18 cellular contexts compared by ENCODE assay signal in the genomic region with DNA sequence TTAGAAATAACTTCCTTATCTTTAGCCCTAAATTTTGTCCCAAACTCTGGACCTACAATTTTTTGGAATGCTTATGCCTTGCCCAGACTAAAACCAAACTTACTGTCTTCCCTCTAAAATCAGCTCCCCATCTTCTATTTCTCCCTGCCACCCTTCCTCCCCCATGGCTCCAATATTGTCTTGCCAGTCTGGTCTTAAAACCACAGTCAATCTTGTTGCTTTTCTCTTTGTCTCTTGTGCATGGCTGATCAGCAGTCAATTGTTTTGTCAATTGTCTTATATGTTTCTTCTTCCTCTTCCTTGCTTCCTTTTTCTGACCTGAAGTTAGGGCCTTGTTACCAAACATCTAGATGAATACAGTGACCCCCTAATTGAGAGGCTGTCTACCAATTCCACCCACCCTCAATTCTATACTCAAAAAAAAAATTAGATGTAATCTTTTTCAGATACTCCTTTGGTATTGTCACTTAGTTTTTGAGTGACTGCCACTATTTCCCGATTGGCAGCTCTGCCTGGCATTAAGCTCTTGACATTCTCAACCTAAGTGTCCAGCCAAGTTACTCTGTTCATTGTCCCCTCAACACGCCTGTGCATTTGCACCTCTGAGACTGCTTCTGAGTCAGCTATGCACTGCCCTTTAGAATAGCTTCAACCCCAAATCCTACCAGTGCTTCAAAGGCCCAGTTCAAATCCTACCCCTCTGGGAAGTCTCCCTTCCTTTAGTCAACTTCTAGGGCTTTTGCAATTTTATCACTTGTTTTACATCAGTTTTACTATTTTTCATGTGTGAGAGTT. TPM values are rescaled to one million over a fixed set of nuclear protein-coding genes. Genes with fewer than 3 reads are reported as not detected.
DNase-seq lines count a peak whose midpoint lies in the region; ATAC-seq, FAIRE-seq and TF ChIP-seq lines count a peak whose summit lies in the region.
"Had no signal": no experiment of that assay in that cellular context is flagged by ENCODE, and none has a peak within 500 bp of the region (broad histone marks: within the 10 kb centered on the region; RNA-seq: fewer than 3 reads in every experiment).

No MANE protein-coding gene starts in this region.

- peaks cover 6% of the 10 kb centered on the region for H3K36me3 Mint-ChIP-seq in T-helper 2 cell treated with Interferon-gamma antibody and Interleukin-4, amounts not matched to agents 5 μg/mL and 100 μg/mL, for 36 hours (ENCODE audit: low read depth)
- H3K36me3 Mint-ChIP-seq in activated T-helper 1 cell treated with anti-CD3 and anti-CD28 coated beads, Interleukin-12 subunit alpha, Interleukin-12 subunit beta, Interleukin-2, Interleukin-4 antibody, amounts not matched to agents 30 ng/mL and 10 ng/mL and 1 ng/mL, durations not matched to agents 14 hours and 24 hours and 36 hours (ENCODE audit: low read depth) = peaks cover 9% of the 10 kb centered on the region
- H3K36me3 Mint-ChIP-seq in type B pancreatic cell = no peaks in the 10 kb centered on the region
- H3K36me3 Mint-ChIP-seq in CD4-positive, alpha-beta T cell (ENCODE audit: low read depth) = no peaks in the 10 kb centered on the region
- H3K36me3 Mint-ChIP-seq: CD8-positive, alpha-beta memory T cell had no signal

- TF ChIP-seq CTCF in left lung (IDR thresholded peaks at IDR 0.05) (no peak), type B pancreatic cell (conservative IDR thresholded peaks at IDR 0.05) (no peak)
- no peak for TF ChIP-seq CTCF in CD4-positive, alpha-beta T cell (IDR thresholded peaks at IDR 0.05)

- CTCF ChIA-PET in CD4-positive, alpha-beta T cell (lab: Charles Lee) = no interaction called here

- H3K27ac Mint-ChIP-seq in T-helper 2 cell treated with Interferon-gamma antibody and Interleukin-4, amounts not matched to agents 5 μg/mL and 100 μg/mL, for 36 hours = peak overlapping the region; percentile 67
- H3K27ac Mint-ChIP-seq in activated T-helper 1 cell treated with anti-CD3 and anti-CD28 coated beads, Interleukin-12 subunit alpha, Interleukin-12 subunit beta, Interleukin-2, Interleukin-4 antibody, amounts not matched to agents 30 ng/mL and 10 ng/mL and 1 ng/mL, durations not matched to agents 14 hours and 24 hours and 36 hours = peak overlapping the region; percentile 18
- H3K27ac Mint-ChIP-seq in type B pancreatic cell = no peak overlapping the region
- H3K27ac Mint-ChIP-seq in CD4-positive, alpha-beta T cell = no peak overlapping the region
- H3K27ac Mint-ChIP-seq: CD8-positive, alpha-beta memory T cell had no signal

- H3K27me3 Mint-ChIP-seq in T-helper 2 cell treated with Interferon-gamma antibody and Interleukin-4, amounts not matched to agents 5 μg/mL and 100 μg/mL, for 36 hours (ENCODE audit: low read depth) = no peaks in the 10 kb centered on the region
- H3K27me3 Mint-ChIP-seq in activated T-helper 1 cell treated with anti-CD3 and anti-CD28 coated beads, Interleukin-12 subunit alpha, Interleukin-12 subunit beta, Interleukin-2, Interleukin-4 antibody, amounts not matched to agents 30 ng/mL and 10 ng/mL and 1 ng/mL, durations not matched to agents 14 hours and 24 hours and 36 hours (ENCODE audit: insufficient read depth) = no peaks in the 10 kb centered on the region
- H3K27me3 Mint-ChIP-seq in type B pancreatic cell = no peaks in the 10 kb centered on the region
- no peaks in the 10 kb centered on the region for H3K27me3 Mint-ChIP-seq in CD4-positive, alpha-beta T cell

- peaks cover 58% of the 10 kb centered on the region for H3K4me1 Mint-ChIP-seq in T-helper 2 cell treated with Interferon-gamma antibody and Interleukin-4, amounts not matched to agents 5 μg/mL and 100 μg/mL, for 36 hours (ENCODE audit: low read depth)
- H3K4me1 Mint-ChIP-seq in activated T-helper 1 cell treated with anti-CD3 and anti-CD28 coated beads, Interleukin-12 subunit alpha, Interleukin-12 subunit beta, Interleukin-2, Interleukin-4 antibody, amounts not matched to agents 30 ng/mL and 10 ng/mL and 1 ng/mL, durations not matched to agents 14 hours and 24 hours and 36 hours (ENCODE audit: low read depth) = peaks cover 76% of the 10 kb centered on the region
- no peaks in the 10 kb centered on the region for H3K4me1 Mint-ChIP-seq in type B pancreatic cell (ENCODE audit: unreplicated experiment)
- peaks cover 38% of the 10 kb centered on the region for H3K4me1 Mint-ChIP-seq in CD4-positive, alpha-beta T cell (ENCODE audit: low read depth)

- H3K9me3 ChIP-seq in left lung = no peaks in the 10 kb centered on the region
- no peaks in the 10 kb centered on the region for H3K9me3 ChIP-seq in CD4-positive, alpha-beta T cell (ENCODE audit: control insufficient read depth, low read length)
- H3K9me3 ChIP-seq: A549, breast epithelium, vagina had no signal

- H3K9me3 Mint-ChIP-seq in T-helper 2 cell treated with Interferon-gamma antibody and Interleukin-4, amounts not matched to agents 5 μg/mL and 100 μg/mL, for 36 hours = no peaks in the 10 kb centered on the region
- no peaks in the 10 kb centered on the region for H3K9me3 Mint-ChIP-seq in activated T-helper 1 cell treated with anti-CD3 and anti-CD28 coated beads, Interleukin-12 subunit alpha, Interleukin-12 subunit beta, Interleukin-2, Interleukin-4 antibody, amounts not matched to agents 30 ng/mL and 10 ng/mL and 1 ng/mL, durations not matched to agents 14 hours and 24 hours and 36 hours
- no peaks in the 10 kb centered on the region for H3K9me3 Mint-ChIP-seq in type B pancreatic cell
- H3K9me3 Mint-ChIP-seq in CD4-positive, alpha-beta T cell = no peaks in the 10 kb centered on the region
- H3K9me3 Mint-ChIP-seq: activated T-cell treated with anti-CD3 and anti-CD28 coated beads, Interleukin-2, amount 50 U/mL, for 4 hours; CD8-positive, alpha-beta memory T cell had no signal

- POLR2A ChIA-PET in CD4-positive, alpha-beta T cell (lab: Charles Lee) = no interaction called here

- DNase-seq in T-helper 2 cell treated with Interferon-gamma antibody and Interleukin-4, amounts not matched to agents 5 μg/mL and 100 μg/mL, for 36 hours (ENCODE audit: low spot score) = no peak
- DNase-seq in T-helper 2 cell (no peak), GM19239 (ENCODE audit: insufficient read length, low spot score) (no peak), left lung (no peak), type B pancreatic cell (ENCODE audit: extremely low spot score, unreplicated experiment) (no peak), HTR-8/SVneo (ENCODE audit: insufficient read length, low spot score) (no peak)
- no peak for DNase-seq in activated T-helper 1 cell treated with anti-CD3 and anti-CD28 coated beads, Interleukin-12 subunit alpha, Interleukin-12 subunit beta, Interleukin-2, Interleukin-4 antibody, amounts not matched to agents 30 ng/mL and 10 ng/mL and 1 ng/mL, durations not matched to agents 14 hours and 24 hours and 36 hours (ENCODE audit: low spot score)
- DNase-seq in CD4-positive, alpha-beta T cell = no peak
- DNase-seq: activated CD4-positive, alpha-beta T cell treated with anti-CD3 and anti-CD28 coated beads for 48 hours; activated T-cell treated with anti-CD3 and anti-CD28 coated beads, Interleukin-2, amount 50 U/mL, for 4 hours; CD8-positive, alpha-beta memory T cell; mesenchymal stem cell; NCI-H187 treated with DMSO at 0.1 percent for 48 hours; NCI-H446 had no signal

- H3K36me3 ChIP-seq in left lung = no peaks in the 10 kb centered on the region
- H3K36me3 ChIP-seq: breast epithelium, vagina had no signal

- no peak overlapping the region for H3K27ac ChIP-seq in left lung
- H3K27ac ChIP-seq in CD4-positive, alpha-beta T cell (ENCODE audit: low read depth, low read length) = no peak overlapping the region
- H3K27ac ChIP-seq: A549, breast epithelium, vagina had no signal

- ATAC-seq in left lung = peak; percentile 48
- no peak for ATAC-seq in CD4-positive, alpha-beta T cell (ENCODE audit: poor library complexity)
- ATAC-seq: A549; activated T-cell treated with anti-CD3 and anti-CD28 coated beads, Interleukin-2, amount 50 U/mL, for 4 hours had no signal

- no peaks in the 10 kb centered on the region for H3K27me3 ChIP-seq in left lung
- no peaks in the 10 kb centered on the region for H3K27me3 ChIP-seq in CD4-positive, alpha-beta T cell (ENCODE audit: control insufficient read depth, insufficient read depth, low read length)
- H3K27me3 ChIP-seq: breast epithelium, vagina had no signal

- H3K4me1 ChIP-seq in left lung = peaks cover 0 to 40% of the 10 kb centered on the region in 2 donors
- H3K4me1 ChIP-seq: breast epithelium had no signal

- intact Hi-C loops in activated T-helper 1 cell treated with anti-CD3 and anti-CD28 coated beads, Interleukin-12 subunit alpha, Interleukin-12 subunit beta, Interleukin-2, Interleukin-4 antibody, amounts not matched to agents 30 ng/mL and 10 ng/mL and 1 ng/mL, durations not matched to agents 14 hours and 24 hours and 36 hours (cut with micrococcal nuclease) = loop anchor here (5.0 kb wide), 1 partner anchor 531 kb away; no protein-coding TSS in a partner anchor
- intact Hi-C loops in left lung (cut with DNase I) = no loop called here
- intact Hi-C loops in CD4-positive, alpha-beta T cell (cut with DNase I, micrococcal nuclease) = no loop called here

- no peak overlapping the region for H3K4me3 ChIP-seq in left lung
- H3K4me3 ChIP-seq: A549, vagina had no signal

- peak; percentile 33 for FAIRE-seq in GM19239 (lab: Jason Lieb, UNC)
- no peak for FAIRE-seq in HTR-8/SVneo (lab: Jason Lieb, UNC)
- FAIRE-seq: A549 had no signal

- peak overlapping the region; percentile 86 for H3K4me3 Mint-ChIP-seq in T-helper 2 cell treated with Interferon-gamma antibody and Interleukin-4, amounts not matched to agents 5 μg/mL and 100 μg/mL, for 36 hours
- peak overlapping the region; percentile 82 for H3K4me3 Mint-ChIP-seq in activated T-helper 1 cell treated with anti-CD3 and anti-CD28 coated beads, Interleukin-12 subunit alpha, Interleukin-12 subunit beta, Interleukin-2, Interleukin-4 antibody, amounts not matched to agents 30 ng/mL and 10 ng/mL and 1 ng/mL, durations not matched to agents 14 hours and 24 hours and 36 hours
- no peak overlapping the region for H3K4me3 Mint-ChIP-seq in type B pancreatic cell
- H3K4me3 Mint-ChIP-seq in CD4-positive, alpha-beta T cell = no peak overlapping the region
- H3K4me3 Mint-ChIP-seq: activated T-cell treated with anti-CD3 and anti-CD28 coated beads, Interleukin-2, amount 50 U/mL, for 4 hours had no signal

RNA-seq across cellular contexts. Expression of a gene that starts 2.5 kb away (rescaled TPM):
- total RNA-seq in activated T-helper 1 cell treated with anti-CD3 and anti-CD28 coated beads, Interleukin-12 subunit alpha, Interleukin-12 subunit beta, Interleukin-2, Interleukin-4 antibody, amounts not matched to agents 30 ng/mL and 10 ng/mL and 1 ng/mL, durations not matched to agents 14 hours and 24 hours and 36 hours = 1.1 and 1.4 TPM in 2 replicates
- 1 to 10 TPM; 1.7 to 4.2 TPM for total RNA-seq in left lung
- total RNA-seq in type B pancreatic cell (ENCODE audit: low replicate concordance) = not detected in 2 replicates
- under 1 TPM; 0.11 to 0.17 TPM for total RNA-seq in CD4-positive, alpha-beta T cell
- total RNA-seq: SK-MEL-5 had no signal

Comparison
In these comparisons a context has a peak if more than half of its experiments do, and no peak if none do; other contexts are left out.
1. H3K27ac Mint-ChIP-seq: peak in T-helper 2 cell treated with Interferon-gamma antibody and Interleukin-4, amounts not matched to agents 5 μg/mL and 100 μg/mL, for 36 hours (single experiment) and activated T-helper 1 cell treated with anti-CD3 and anti-CD28 coated beads, Interleukin-12 subunit alpha, Interleukin-12 subunit beta, Interleukin-2, Interleukin-4 antibody, amounts not matched to agents 30 ng/mL and 10 ng/mL and 1 ng/mL, durations not matched to agents 14 hours and 24 hours and 36 hours (single experiment); none in type B pancreatic cell (single experiment) and CD4-positive, alpha-beta T cell (single experiment).
2. H3K4me3 Mint-ChIP-seq: peak in T-helper 2 cell treated with Interferon-gamma antibody and Interleukin-4, amounts not matched to agents 5 μg/mL and 100 μg/mL, for 36 hours (single experiment) and activated T-helper 1 cell treated with anti-CD3 and anti-CD28 coated beads, Interleukin-12 subunit alpha, Interleukin-12 subunit beta, Interleukin-2, Interleukin-4 antibody, amounts not matched to agents 30 ng/mL and 10 ng/mL and 1 ng/mL, durations not matched to agents 14 hours and 24 hours and 36 hours (single experiment); none in type B pancreatic cell (single experiment) and CD4-positive, alpha-beta T cell (single experiment).